Comparison of ENCODE assay signal across 26 cellular contexts in the genomic region with DNA sequence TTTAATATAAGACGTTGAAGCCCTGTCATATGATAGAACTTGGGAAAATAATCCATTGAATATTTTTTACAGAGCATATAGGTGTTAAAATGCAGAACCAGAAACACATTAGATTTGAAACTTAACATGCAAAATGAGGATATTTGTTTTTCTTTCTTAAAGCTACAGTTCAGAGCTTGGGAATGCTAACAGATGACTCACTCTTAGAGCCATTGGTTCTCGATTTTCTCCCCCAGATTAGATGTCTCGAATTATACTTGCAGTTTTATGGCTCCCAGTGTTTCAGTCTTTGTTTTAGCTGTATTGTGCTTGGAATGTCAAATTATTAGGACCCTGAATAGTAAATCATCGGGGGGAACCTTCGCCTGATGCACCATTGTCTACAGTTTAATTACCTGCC.
DNase-seq lines count a peak whose midpoint lies in the region; ATAC-seq and TF ChIP-seq lines count a peak whose summit lies in the region.
"Had no signal": no experiment of that assay in that cellular context is flagged by ENCODE, and none has a peak within 500 bp of the region (broad histone marks: within the 10 kb centered on the region; RNA-seq: fewer than 3 reads in every experiment).

No MANE protein-coding gene starts in this region.

- H2AFZ ChIP-seq in PC-3 (ENCODE audit: low read length) = no peak overlapping the region

- no peaks in the 10 kb centered on the region for H3K9me3 ChIP-seq in PC-3 (ENCODE audit: low read length)
- H3K9me3 ChIP-seq: body of pancreas, ovary had no signal

- TF ChIP-seq CTCF in PC-3 (conservative IDR thresholded peaks at IDR 0.05; ENCODE audit: low read depth, low read length) (no peak), astrocyte of the spinal cord (IDR thresholded peaks at IDR 0.05; ENCODE audit: low read depth, low read length) (no peak)

- DNase-seq in Daoy (ENCODE audit: low read depth) (peak; percentile 25), PC-3 (peak; percentile 3), astrocyte of the spinal cord (ENCODE audit: low read depth, low spot score) (peak; percentile 60), iris pigment epithelial cell (ENCODE audit: low read depth) (peak; percentile 70), left ventricle myocardium superior (no peak), NCI-H187 (lab: John Stamatoyannopoulos, UW) (no peak)
- DNase-seq: 8988T; activated CD4-positive, alpha-beta T cell treated with anti-CD3 and anti-CD28 coated beads, Interleukin-2, amount 50 U/mL, for 1 hour; activated CD4-positive, CD25-positive, alpha-beta regulatory T cell; activated gamma-delta T cell; activated naive CD8-positive, alpha-beta T cell treated with anti-CD3 and anti-CD28 coated beads, Interleukin-2, amount 10 ng/mL, durations not matched to agents 7 days and 5 days; activated T-cell treated with anti-CD3 and anti-CD28 coated beads, Interleukin-2, amount 50 U/mL, for 1 hour; body of pancreas; GOT3; immature natural killer cell; Kasumi-1; NCI-H2171; NCI-H510A; nephron progenitor cell; ovary; retina; stimulated activated naive CD4-positive, alpha-beta T cell had no signal

- H4K20me1 ChIP-seq in PC-3 (ENCODE audit: low read length) = no peaks in the 10 kb centered on the region

- H3K9me2 ChIP-seq in PC-3 (replicated peaks; ENCODE audit: low read length) = no peaks in the 10 kb centered on the region

- H3F3A ChIP-seq in PC-3 (ENCODE audit: low read length, unreplicated experiment) = no peaks in the 10 kb centered on the region

- intact Hi-C loops in PC-3 (cut with micrococcal nuclease) (loop anchor here (5.0 kb wide), 1 partner anchor 486 kb away; no protein-coding TSS in a partner anchor), left ventricle myocardium superior (cut with micrococcal nuclease) (no loop called here)

- no peaks in the 10 kb centered on the region for H3K79me2 ChIP-seq in PC-3 (ENCODE audit: low read length)

- no peak overlapping the region for H3K27ac ChIP-seq in PC-3 (ENCODE audit: low read length)
- H3K27ac ChIP-seq: body of pancreas, ovary, RWPE1, skin epidermis had no signal

- H3K4me3 ChIP-seq in PC-3 (ENCODE audit: low read length) = no peak overlapping the region
- H3K4me3 ChIP-seq in astrocyte of the spinal cord (ENCODE audit: low read depth, low read length) = no peak overlapping the region
- H3K4me3 ChIP-seq: body of pancreas, ovary, skin epidermis had no signal

- CTCF ChIA-PET in PC-3 (lab: Charles Lee) = no interaction called here

- no peaks in the 10 kb centered on the region for H3K36me3 ChIP-seq in PC-3 (ENCODE audit: low read depth, low read length)
- H3K36me3 ChIP-seq: ovary had no signal

- peak; percentile 49; the same call in 1 of the 2 replicates for ATAC-seq in PC-3
- ATAC-seq in left ventricle myocardium superior = no peak
- no peak for ATAC-seq in HG02981 (IDR thresholded peaks at IDR 0.05; ENCODE audit: unreplicated experiment)
- no peak for ATAC-seq in GM18519 (IDR thresholded peaks at IDR 0.05; ENCODE audit: low FRiP score, unreplicated experiment)
- ATAC-seq: body of pancreas had no signal

- POLR2A ChIA-PET in PC-3 (lab: Charles Lee; ENCODE audit: unreplicated experiment) = no interaction called here

- BruUV-seq in PC-3 (replicated peaks; lab: Mats Ljungman, UMichigan) = no TSS peak

- H3K9ac ChIP-seq in PC-3 (ENCODE audit: low read length) = no peak overlapping the region

- H3K4me2 ChIP-seq in PC-3 (ENCODE audit: low read length) = 0 out of 2 replicates have a peak overlapping the region, but pooled peaks have one; percentile 16

- H3K27me3 ChIP-seq in PC-3 (ENCODE audit: low read length) = no peaks in the 10 kb centered on the region
- H3K27me3 ChIP-seq: body of pancreas, ovary had no signal

- in situ Hi-C loops in astrocyte of the spinal cord (cut with HindIII; ENCODE audit: low sequenced_read_pairs) = no loop called here

- H3K4me1 ChIP-seq in PC-3 (ENCODE audit: insufficient read depth, low read length) = peaks cover 3% of the 10 kb centered on the region; the same call in 1 of the 2 replicates
- H3K4me1 ChIP-seq: body of pancreas had no signal

Comparison
In these comparisons a context has a peak if more than half of its experiments do, and no peak if none do; other contexts are left out.
1. DNase-seq: peak in Daoy (single experiment), PC-3 (single experiment), astrocyte of the spinal cord (single experiment) and iris pigment epithelial cell (single experiment); none in left ventricle myocardium superior (single experiment) and NCI-H187 (0 of 2).